In genomic region chr1:225981714-225982113, GRCh38 we compare ENCODE assay signal across 31 cellular contexts. TPM values are rescaled to one million over a fixed set of nuclear protein-coding genes. Genes with fewer than 3 reads are reported as not detected.
"Had no signal": no experiment of that assay in that cellular context is flagged by ENCODE, and none has a peak within 500 bp of the region (broad histone marks: within the 10 kb centered on the region; RNA-seq: fewer than 3 reads in every experiment).

No MANE protein-coding gene starts in this region.

- H3K4me1 ChIP-seq: breast epithelium, stomach had no signal

- H3K4me3 Mint-ChIP-seq: activated CD4-positive, alpha-beta memory T cell treated with anti-CD3 and anti-CD28 coated beads for 36 hours; activated naive CD4-positive, alpha-beta T cell treated with anti-CD3 and anti-CD28 coated beads, Interleukin-2, amount 50 U/mL, for 24 hours; activated naive CD8-positive, alpha-beta T cell treated with anti-CD3 and anti-CD28 coated beads, Interleukin-2, amount 50 U/mL, for 24 hours; activated T-helper 17 cell treated with anti-CD3 and anti-CD28 coated beads, Interleukin-2, amount 50 U/mL, for 72 hours; dendritic cell treated with granulocyte-macrophage colony-stimulating factor and Interleukin-4, amounts not matched to agents 40 ng/mL and 50 ng/mL, for 4 days; endodermal cell; nephron progenitor cell; stimulated activated memory B cell treated with anti-CD40 and anti-IgM and Interleukin-4, amounts not matched to agents 10 μg/mL and 1 μg/mL and 100 μg/mL, for 72 hours had no signal

- ATAC-seq: activated CD4-positive, CD25-positive, alpha-beta regulatory T cell treated with anti-CD3 and anti-CD28 coated beads, Interleukin-2, amount 50 U/mL, for 24 hours; activated naive CD8-positive, alpha-beta T cell treated with anti-CD3 and anti-CD28 coated beads, Interleukin-2, amount 50 U/mL, for 24 hours; activated T-helper 17 cell treated with anti-CD3 and anti-CD28 coated beads, Interleukin-2, amount 50 U/mL, for 72 hours; stimulated activated memory B cell treated with anti-CD40 and anti-IgM and Interleukin-4, amounts not matched to agents 10 μg/mL and 1 μg/mL and 100 μg/mL, for 72 hours had no signal

- H3K4me3 ChIP-seq: breast epithelium, esophagus squamous epithelium, hepatocyte, ovary, smooth muscle cell, stomach, thyroid gland had no signal

- H3K9me3 Mint-ChIP-seq: activated naive CD4-positive, alpha-beta T cell treated with anti-CD3 and anti-CD28 coated beads, Interleukin-2, amount 50 U/mL, for 24 hours; activated T-helper 17 cell treated with anti-CD3 and anti-CD28 coated beads, Interleukin-2, amount 50 U/mL, for 72 hours; stimulated activated memory B cell treated with anti-CD40 and anti-IgM and Interleukin-4, amounts not matched to agents 10 μg/mL and 1 μg/mL and 100 μg/mL, for 72 hours had no signal

- H3K9me3 ChIP-seq: neutrophil, ovary, thyroid gland had no signal

- H3K27me3 ChIP-seq: breast epithelium, esophagus squamous epithelium, hepatocyte, neutrophil, ovary, stomach, thyroid gland had no signal

- H3K27ac Mint-ChIP-seq: activated CD4-positive, alpha-beta memory T cell treated with anti-CD3 and anti-CD28 coated beads for 36 hours; activated naive CD8-positive, alpha-beta T cell treated with anti-CD3 and anti-CD28 coated beads, Interleukin-2, amount 50 U/mL, for 24 hours; activated T-helper 17 cell treated with anti-CD3 and anti-CD28 coated beads, Interleukin-2, amount 50 U/mL, for 72 hours; endodermal cell; nephron progenitor cell; progenitor cell of endocrine pancreas; stimulated activated memory B cell treated with anti-CD40 and anti-IgM and Interleukin-4, amounts not matched to agents 10 μg/mL and 1 μg/mL and 100 μg/mL, for 72 hours had no signal

- H3K36me3 ChIP-seq: breast epithelium, ovary had no signal

- H3K27me3 Mint-ChIP-seq: activated CD4-positive, alpha-beta memory T cell treated with anti-CD3 and anti-CD28 coated beads for 36 hours; activated naive CD4-positive, alpha-beta T cell treated with anti-CD3 and anti-CD28 coated beads, Interleukin-2, amount 50 U/mL, for 24 hours; activated naive CD8-positive, alpha-beta T cell treated with anti-CD3 and anti-CD28 coated beads, Interleukin-2, amount 50 U/mL, for 24 hours; activated T-helper 17 cell treated with anti-CD3 and anti-CD28 coated beads, Interleukin-2, amount 50 U/mL, for 72 hours; dendritic cell treated with granulocyte-macrophage colony-stimulating factor and Interleukin-4, amounts not matched to agents 40 ng/mL and 50 ng/mL, for 4 days; progenitor cell of endocrine pancreas; stimulated activated memory B cell treated with anti-CD40 and anti-IgM and Interleukin-4, amounts not matched to agents 10 μg/mL and 1 μg/mL and 100 μg/mL, for 72 hours had no signal

- DNase-seq: activated CD4-positive, alpha-beta memory T cell treated with anti-CD3 and anti-CD28 coated beads for 36 hours; activated CD4-positive, alpha-beta T cell treated with anti-CD3 and anti-CD28 coated beads for 48 hours; activated CD8-positive, alpha-beta memory T cell treated with anti-CD3 and anti-CD28 coated beads, Interleukin-2, amount 50 U/mL, for 4 hours; activated naive CD8-positive, alpha-beta T cell treated with anti-CD3 and anti-CD28 coated beads, Interleukin-2, amount 50 U/mL, for 24 hours; activated T-cell treated with anti-CD3 and anti-CD28 coated beads, Interleukin-2, amount 50 U/mL, for 1 hour; central memory CD4-positive, alpha-beta T cell; endodermal cell; esophagus squamous epithelium; islet precursor cell; left ventricle myocardium superior; nephron progenitor cell; stimulated activated CD4-positive, alpha-beta T cell treated with anti-CD3 and anti-CD28 coated beads, Interleukin-1b, Interleukin-23, amount 100 ng/mL, for 48 hours; stimulated activated CD4-positive, alpha-beta T cell treated with anti-CD3 and anti-CD28 coated beads, Interleukin-4, amount 100 ng/mL, for 4 hours; stimulated activated CD8-positive, alpha-beta memory T cell treated with anti-CD3 and anti-CD28 coated beads, Interleukin-4, amount 100 ng/mL, for 48 hours; stomach; T-helper 2 cell; thyroid gland had no signal

- H3K4me1 Mint-ChIP-seq: activated T-helper 17 cell treated with anti-CD3 and anti-CD28 coated beads, Interleukin-2, amount 50 U/mL, for 72 hours; endodermal cell had no signal

- H3K27ac ChIP-seq: breast epithelium, esophagus squamous epithelium, hepatocyte, neutrophil, ovary, stomach, thyroid gland had no signal

RNA-seq across cellular contexts. Expression of gene LEFTY2, which starts 40.7 kb away (rescaled TPM):
- total RNA-seq: activated CD4-positive, alpha-beta memory T cell treated with anti-CD3 and anti-CD28 coated beads for 36 hours; activated CD8-positive, alpha-beta memory T cell treated with anti-CD3 and anti-CD28 coated beads for 36 hours; activated T-helper 17 cell treated with anti-CD3 and anti-CD28 coated beads, Interleukin-2, amount 50 U/mL, for 72 hours; esophagus squamous epithelium; lung microvascular endothelial cell; renal cortical epithelial cell had no signal
